In genomic region chr2:7161501-7161900, GRCh38 we compare ENCODE assay signal across 1 cellular context.
TF ChIP-seq lines count a peak whose summit lies in the region.

No MANE protein-coding gene starts in this region.

TF ChIP-seq in SK-N-SH treated with all-trans-retinoic acid at 6 μM for 48 hours, 23 proteins besides CTCF, POLR2A, EP300 and RAD21 (continued from another document):
- TF ChIP-seq, protein P1, sequence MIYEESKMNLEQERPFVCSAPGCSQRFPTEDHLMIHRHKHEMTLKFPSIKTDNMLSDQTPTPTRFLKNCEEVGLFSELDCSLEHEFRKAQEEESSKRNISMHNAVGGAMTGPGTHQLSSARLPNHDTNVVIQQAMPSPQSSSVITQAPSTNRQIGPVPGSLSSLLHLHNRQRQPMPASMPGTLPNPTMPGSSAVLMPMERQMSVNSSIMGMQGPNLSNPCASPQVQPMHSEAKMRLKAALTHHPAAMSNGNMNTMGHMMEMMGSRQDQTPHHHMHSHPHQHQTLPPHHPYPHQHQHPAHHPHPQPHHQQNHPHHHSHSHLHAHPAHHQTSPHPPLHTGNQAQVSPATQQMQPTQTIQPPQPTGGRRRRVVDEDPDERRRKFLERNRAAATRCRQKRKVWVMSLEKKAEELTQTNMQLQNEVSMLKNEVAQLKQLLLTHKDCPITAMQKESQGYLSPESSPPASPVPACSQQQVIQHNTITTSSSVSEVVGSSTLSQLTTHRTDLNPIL (CRISPR knock-in tag; IDR thresholded peaks at IDR 0.05; ENCODE audit: low read depth), result no peak
- TF ChIP-seq CSDC2 (CRISPR knock-in tag; IDR thresholded peaks at IDR 0.05), result no peak
- no peak for TF ChIP-seq ZFP30 (CRISPR knock-in tag; IDR thresholded peaks at IDR 0.05)
- TF ChIP-seq ISL1 (CRISPR knock-in tag; IDR thresholded peaks at IDR 0.05), result no peak
- no peak for TF ChIP-seq ZFP3 (CRISPR knock-in tag; IDR thresholded peaks at IDR 0.05)
- TF ChIP-seq, protein P2, sequence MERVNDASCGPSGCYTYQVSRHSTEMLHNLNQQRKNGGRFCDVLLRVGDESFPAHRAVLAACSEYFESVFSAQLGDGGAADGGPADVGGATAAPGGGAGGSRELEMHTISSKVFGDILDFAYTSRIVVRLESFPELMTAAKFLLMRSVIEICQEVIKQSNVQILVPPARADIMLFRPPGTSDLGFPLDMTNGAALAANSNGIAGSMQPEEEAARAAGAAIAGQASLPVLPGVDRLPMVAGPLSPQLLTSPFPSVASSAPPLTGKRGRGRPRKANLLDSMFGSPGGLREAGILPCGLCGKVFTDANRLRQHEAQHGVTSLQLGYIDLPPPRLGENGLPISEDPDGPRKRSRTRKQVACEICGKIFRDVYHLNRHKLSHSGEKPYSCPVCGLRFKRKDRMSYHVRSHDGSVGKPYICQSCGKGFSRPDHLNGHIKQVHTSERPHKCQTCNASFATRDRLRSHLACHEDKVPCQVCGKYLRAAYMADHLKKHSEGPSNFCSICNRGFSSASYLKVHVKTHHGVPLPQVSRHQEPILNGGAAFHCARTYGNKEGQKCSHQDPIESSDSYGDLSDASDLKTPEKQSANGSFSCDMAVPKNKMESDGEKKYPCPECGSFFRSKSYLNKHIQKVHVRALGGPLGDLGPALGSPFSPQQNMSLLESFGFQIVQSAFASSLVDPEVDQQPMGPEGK (CRISPR knock-in tag; IDR thresholded peaks at IDR 0.05; ENCODE audit: borderline replicate concordance), result no peak
- no peak for TF ChIP-seq ARNTL (CRISPR knock-in tag; IDR thresholded peaks at IDR 0.05; ENCODE audit: borderline replicate concordance, low read depth)
- TF ChIP-seq RARB (CRISPR knock-in tag; IDR thresholded peaks at IDR 0.05), result no peak
- TF ChIP-seq GLIS3 (CRISPR knock-in tag; IDR thresholded peaks at IDR 0.05), result no peak
- TF ChIP-seq OSR1 (CRISPR knock-in tag; IDR thresholded peaks at IDR 0.05), result no peak
- no peak for TF ChIP-seq ZNF565 (CRISPR knock-in tag; conservative IDR thresholded peaks at IDR 0.05; ENCODE audit: low read depth)
- TF ChIP-seq ZC3H10 (CRISPR knock-in tag; IDR thresholded peaks at IDR 0.05), result no peak
- TF ChIP-seq, protein P3, sequence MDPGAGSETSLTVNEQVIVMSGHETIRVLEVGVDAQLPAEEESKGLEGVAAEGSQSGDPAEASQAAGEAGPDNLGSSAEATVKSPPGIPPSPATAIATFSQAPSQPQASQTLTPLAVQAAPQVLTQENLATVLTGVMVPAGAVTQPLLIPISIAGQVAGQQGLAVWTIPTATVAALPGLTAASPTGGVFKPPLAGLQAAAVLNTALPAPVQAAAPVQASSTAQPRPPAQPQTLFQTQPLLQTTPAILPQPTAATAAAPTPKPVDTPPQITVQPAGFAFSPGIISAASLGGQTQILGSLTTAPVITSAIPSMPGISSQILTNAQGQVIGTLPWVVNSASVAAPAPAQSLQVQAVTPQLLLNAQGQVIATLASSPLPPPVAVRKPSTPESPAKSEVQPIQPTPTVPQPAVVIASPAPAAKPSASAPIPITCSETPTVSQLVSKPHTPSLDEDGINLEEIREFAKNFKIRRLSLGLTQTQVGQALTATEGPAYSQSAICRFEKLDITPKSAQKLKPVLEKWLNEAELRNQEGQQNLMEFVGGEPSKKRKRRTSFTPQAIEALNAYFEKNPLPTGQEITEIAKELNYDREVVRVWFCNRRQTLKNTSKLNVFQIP (CRISPR knock-in tag; IDR thresholded peaks at IDR 0.05; ENCODE audit: borderline replicate concordance, low read depth), result no peak
